21 cellular contexts compared by ENCODE assay signal in genomic region chr9:11794984-11795383, GRCh38.
DNase-seq lines count a peak whose midpoint lies in the region; ATAC-seq, FAIRE-seq and TF ChIP-seq lines count a peak whose summit lies in the region.
"Had no signal": no experiment of that assay in that cellular context is flagged by ENCODE, and none has a peak within 500 bp of the region (broad histone marks: within the 10 kb centered on the region; RNA-seq: fewer than 3 reads in every experiment).

No MANE protein-coding gene starts in this region.

- no peak overlapping the region for H3K9ac ChIP-seq in H1 (replicated peaks in 1 of 4; ENCODE audit: extremely low read depth in 1 of 4, low read depth in 3 of 4, low read length in 3 of 4)
- H3K9ac ChIP-seq in trophoblast cell (ENCODE audit: low read length), result no peak overlapping the region
- H3K9ac ChIP-seq: BLaER1 treated with 17β-estradiol and CSF1 and Interleukin-3, amounts not matched to agents 10 nM and 100 nM had no signal

- no peak overlapping the region for H2BK15ac ChIP-seq in H1 (ENCODE audit: low read length)

- FAIRE-seq in H1 (lab: Jason Lieb, UNC) (no peak), small intestine (lab: Jason Lieb, UNC) (no peak)
- FAIRE-seq: A549, D721Med, G401.6, GM12891, GM19239 had no signal

- TF ChIP-seq RAD21 in H1 (IDR thresholded peaks at IDR 0.05 in 1 of 2, conservative IDR thresholded peaks at IDR 0.05 in 1 of 2; ENCODE audit: low read depth in 2 of 2, low read length in 2 of 2), result no peak

- H3K4ac ChIP-seq in H1 (replicated peaks; ENCODE audit: insufficient read length, low read depth, low read length) (no peak overlapping the region), trophoblast cell (ENCODE audit: low read depth, low read length) (no peak overlapping the region)

- no peak overlapping the region for H3K4me2 ChIP-seq in H1 (ENCODE audit: insufficient read depth in 1 of 2, low read depth in 2 of 2, low read length in 2 of 2)
- no peak overlapping the region for H3K4me2 ChIP-seq in trophoblast cell (ENCODE audit: low read length)
- H3K4me2 ChIP-seq: A549; BLaER1 treated with 17β-estradiol and CSF1 and Interleukin-3, amounts not matched to agents 10 nM and 100 nM had no signal

- H3K18ac ChIP-seq in H1 (ENCODE audit: extremely low read depth, low read length) (no peak overlapping the region), trophoblast cell (ENCODE audit: low read length) (no peak overlapping the region)

- no peak overlapping the region for H3K56ac ChIP-seq in H1 (replicated peaks; ENCODE audit: insufficient read length, low read depth, low read length)

- H4K5ac ChIP-seq in H1 (ENCODE audit: insufficient read length, low read depth, low read length), result no peak overlapping the region

- no peaks in the 10 kb centered on the region for H3K27me3 ChIP-seq in H1 (replicated peaks in 1 of 4; ENCODE audit: control insufficient read depth in 3 of 4, extremely low read depth in 1 of 4, insufficient read depth in 3 of 4, low read length in 3 of 4)
- H3K27me3 ChIP-seq in trophoblast cell (ENCODE audit: insufficient read depth, low read length), result no peaks in the 10 kb centered on the region
- no peaks in the 10 kb centered on the region for H3K27me3 ChIP-seq in small intestine (ENCODE audit: control insufficient read depth in 2 of 2, insufficient read depth in 2 of 2, low read length in 2 of 2)
- H3K27me3 ChIP-seq: BLaER1 treated with 17β-estradiol and CSF1 and Interleukin-3, amounts not matched to agents 10 nM and 100 nM had no signal

- no peak overlapping the region for H4K91ac ChIP-seq in H1 (replicated peaks; ENCODE audit: insufficient read length, low read length)
- no peak overlapping the region for H4K91ac ChIP-seq in trophoblast cell (ENCODE audit: low read depth, low read length)

- no peak for TF ChIP-seq EP300 in H1 (IDR thresholded peaks at IDR 0.05; ENCODE audit: borderline replicate concordance in 1 of 2, low read depth in 2 of 2, low read length in 2 of 2)

- H3K9me3 ChIP-seq in H1 (ENCODE audit: insufficient read depth in 2 of 2, low read depth in 1 of 2, low read length in 1 of 2) (no peaks in the 10 kb centered on the region), trophoblast cell (ENCODE audit: insufficient read depth, low read depth, low read length) (no peaks in the 10 kb centered on the region), small intestine (ENCODE audit: control insufficient read depth, low read depth) (no peaks in the 10 kb centered on the region)
- H3K9me3 ChIP-seq: A549; BLaER1 treated with 17β-estradiol and CSF1 and Interleukin-3, amounts not matched to agents 10 nM and 100 nM; Caco-2 had no signal

- H3K36me3 ChIP-seq in H1 (ENCODE audit: control insufficient read depth in 2 of 4, insufficient read depth in 4 of 4, low read length in 3 of 4) (no peaks in the 10 kb centered on the region), trophoblast cell (ENCODE audit: control insufficient read depth in 1 of 2, insufficient read depth in 2 of 2, low read length in 2 of 2) (no peaks in the 10 kb centered on the region), small intestine (ENCODE audit: control insufficient read depth in 2 of 2, insufficient read depth in 2 of 2, low read length in 2 of 2) (no peaks in the 10 kb centered on the region)
- H3K36me3 ChIP-seq: BLaER1 treated with 17β-estradiol and CSF1 and Interleukin-3, amounts not matched to agents 10 nM and 100 nM had no signal

- POLR2A ChIA-PET in H1 (lab: Charles Lee; ENCODE audit: partially characterized antibody), result no interaction called here

- no peaks in the 10 kb centered on the region for H3K79me2 ChIP-seq in H1 (ENCODE audit: control insufficient read depth in 1 of 2, insufficient read depth in 2 of 2, low read length in 2 of 2)
- H3K79me2 ChIP-seq in trophoblast cell (ENCODE audit: control insufficient read depth, insufficient read depth, low read length, poor library complexity), result no peaks in the 10 kb centered on the region

- H3K23me2 ChIP-seq in H1 (ENCODE audit: low read depth, low read length), result no peaks in the 10 kb centered on the region

- intact Hi-C loops in left cardiac atrium (cut with DNase I), result no loop called here
- intact Hi-C loops in Right ventricle myocardium inferior (cut with DNase I), result no loop called here

- H3K4me1 ChIP-seq in H1 (replicated peaks in 1 of 4; ENCODE audit: control insufficient read depth in 3 of 4, insufficient read depth in 4 of 4, low read length in 3 of 4) (no peaks in the 10 kb centered on the region), trophoblast cell (ENCODE audit: control insufficient read depth in 1 of 2, insufficient read depth in 2 of 2, low read length in 2 of 2) (no peaks in the 10 kb centered on the region), small intestine (ENCODE audit: control insufficient read depth in 2 of 2, insufficient read depth in 1 of 2, low read depth in 1 of 2, low read length in 1 of 2) (no peaks in the 10 kb centered on the region)
- H3K4me1 ChIP-seq: A549; BLaER1 treated with 17β-estradiol and CSF1 and Interleukin-3, amounts not matched to agents 10 nM and 100 nM; Caco-2 had no signal

- H2AK5ac ChIP-seq in H1 (ENCODE audit: low read depth, low read length), result no peak overlapping the region
- H2AK5ac ChIP-seq in trophoblast cell (ENCODE audit: low read length), result no peak overlapping the region

- no peaks in the 10 kb centered on the region for H4K20me1 ChIP-seq in H1 (replicated peaks in 1 of 2; ENCODE audit: control insufficient read depth in 1 of 2, insufficient read depth in 2 of 2, low read length in 2 of 2)
- H4K20me1 ChIP-seq: BLaER1 treated with 17β-estradiol and CSF1 and Interleukin-3, amounts not matched to agents 10 nM and 100 nM had no signal

- TF ChIP-seq CTCF in H1 (IDR thresholded peaks at IDR 0.05; ENCODE audit: control extremely low read depth in 1 of 3, insufficient read depth in 1 of 3, low read depth in 1 of 3, low read length in 3 of 3), result no peak

- peak overlapping the region; percentile 22; the same call in 1 of the 2 replicates for H2AFZ ChIP-seq in H1 (ENCODE audit: low read length)
- no peak overlapping the region for H2AFZ ChIP-seq in trophoblast cell (ENCODE audit: insufficient read depth, low read length, poor library complexity)

- H3K4me3 ChIP-seq in H1 (ENCODE audit: extremely low read depth in 1 of 4, insufficient read depth in 2 of 4, low read depth in 3 of 4, low read length in 4 of 4) (no peak overlapping the region), trophoblast cell (ENCODE audit: low read depth, low read length) (no peak overlapping the region), small intestine (ENCODE audit: low read depth in 1 of 2, low read length in 2 of 2) (no peak overlapping the region)
- H3K4me3 ChIP-seq: A549; BLaER1 treated with 17β-estradiol and CSF1 and Interleukin-3, amounts not matched to agents 10 nM and 100 nM had no signal

- H3K23ac ChIP-seq in H1 (ENCODE audit: insufficient read length) (no peak overlapping the region), trophoblast cell (ENCODE audit: low read length) (peak overlapping the region; percentile 69)

- H4K12ac ChIP-seq in trophoblast cell (ENCODE audit: low read depth, low read length), result no peak overlapping the region

- H2BK20ac ChIP-seq in H1 (ENCODE audit: low read length), result no peak overlapping the region

- no peak overlapping the region for H2BK5ac ChIP-seq in H1 (ENCODE audit: low read depth, low read length)
- no peak overlapping the region for H2BK5ac ChIP-seq in trophoblast cell (ENCODE audit: low read depth, low read length, poor library complexity)

- CTCF ChIA-PET in H1 (lab: Charles Lee; ENCODE audit: partially characterized antibody), result no interaction called here

- WGBS in H1 (ENCODE audit: extremely low coverage in 1 of 2, insufficient coverage in 1 of 2, insufficient read length in 1 of 2, insufficient replicate concordance in 2 of 2, low coverage in 1 of 2, low lambda C conversion rate in 2 of 2, missing lambda C conversion rate in 1 of 2), 2 experiments, result 93% methylated on average over 5 of the region's 5 CpGs; no CpG with 5 or more reads in 1 of the 2 experiments
- no CpG with 5 or more reads among the region's 5 CpGs for WGBS in trophoblast cell (ENCODE audit: extremely low coverage, insufficient coverage, insufficient read length)
- 88 to 95% (median 94%) methylated on average over 5 of the region's 5 CpGs for WGBS in small intestine, 3 donors

- H3K14ac ChIP-seq in H1 (ENCODE audit: insufficient read length) (no peak overlapping the region), trophoblast cell (ENCODE audit: low read length) (no peak overlapping the region)

- no peak overlapping the region for H3K27ac ChIP-seq in H1 (ENCODE audit: low read depth, low read length)
- H3K27ac ChIP-seq in trophoblast cell (ENCODE audit: low read depth, low read length), result no peak overlapping the region
- no peak overlapping the region for H3K27ac ChIP-seq in small intestine (ENCODE audit: low read depth in 1 of 2, low read length in 1 of 2)
- H3K27ac ChIP-seq: 22Rv1; A549; BLaER1 treated with 17β-estradiol and CSF1 and Interleukin-3, amounts not matched to agents 10 nM and 100 nM; C4-2B had no signal

- H2BK12ac ChIP-seq in H1 (ENCODE audit: low read depth, low read length) (no peak overlapping the region), trophoblast cell (ENCODE audit: low read length) (no peak overlapping the region)

- peak; percentile 27 for DNase-seq in left cardiac atrium
- no peak for DNase-seq in Right ventricle myocardium inferior (ENCODE audit: missing footprints)
- no peak for DNase-seq in H1 (ENCODE audit: low read depth in 1 of 2, low spot score in 2 of 2)
- no peak for DNase-seq in trophoblast cell
- DNase-seq in small intestine, result no peak
- no peak for DNase-seq in activated CD8-positive, alpha-beta memory T cell treated with anti-CD3 and anti-CD28 coated beads, Interleukin-2, amount 50 U/mL, for 48 hours
- DNase-seq: AML-193; Caco-2; Calu3; CD4-positive, alpha-beta T cell; CD8-positive, alpha-beta T cell; DMS79 treated with DMSO at 0.1 percent for 48 hours; GF-D8 had no signal

- peak; percentile 47 to 79 for ATAC-seq in left cardiac atrium
- no peak for ATAC-seq in Right ventricle myocardium inferior
- ATAC-seq: A549; CD8-positive, alpha-beta T cell had no signal

- H2BK120ac ChIP-seq in H1 (replicated peaks; ENCODE audit: low read depth, low read length) (no peak overlapping the region), trophoblast cell (ENCODE audit: insufficient read depth, low read length, poor library complexity) (no peak overlapping the region)

- TF ChIP-seq POLR2A in H1 (IDR thresholded peaks at IDR 0.05; ENCODE audit: control extremely low read depth in 1 of 2, low read depth in 2 of 2, low read length in 2 of 2), result no peak

- H4K8ac ChIP-seq in H1 (ENCODE audit: extremely low read depth, insufficient read depth, low read length), result peak overlapping the region; percentile 51
- no peak overlapping the region for H4K8ac ChIP-seq in trophoblast cell (ENCODE audit: low read depth, low read length)

- H3K79me1 ChIP-seq in H1 (ENCODE audit: low read depth, low read length) (no peaks in the 10 kb centered on the region), trophoblast cell (ENCODE audit: low read length) (no peaks in the 10 kb centered on the region)

TF ChIP-seq in H1, 55 proteins besides CTCF, POLR2A, EP300 and RAD21 (continues in another document):
- TF ChIP-seq SP4 (IDR thresholded peaks at IDR 0.05; ENCODE audit: low read length) (no peak), TCF12 (IDR thresholded peaks at IDR 0.05; ENCODE audit: low read depth, low read length) (no peak)
